In the genomic region with DNA sequence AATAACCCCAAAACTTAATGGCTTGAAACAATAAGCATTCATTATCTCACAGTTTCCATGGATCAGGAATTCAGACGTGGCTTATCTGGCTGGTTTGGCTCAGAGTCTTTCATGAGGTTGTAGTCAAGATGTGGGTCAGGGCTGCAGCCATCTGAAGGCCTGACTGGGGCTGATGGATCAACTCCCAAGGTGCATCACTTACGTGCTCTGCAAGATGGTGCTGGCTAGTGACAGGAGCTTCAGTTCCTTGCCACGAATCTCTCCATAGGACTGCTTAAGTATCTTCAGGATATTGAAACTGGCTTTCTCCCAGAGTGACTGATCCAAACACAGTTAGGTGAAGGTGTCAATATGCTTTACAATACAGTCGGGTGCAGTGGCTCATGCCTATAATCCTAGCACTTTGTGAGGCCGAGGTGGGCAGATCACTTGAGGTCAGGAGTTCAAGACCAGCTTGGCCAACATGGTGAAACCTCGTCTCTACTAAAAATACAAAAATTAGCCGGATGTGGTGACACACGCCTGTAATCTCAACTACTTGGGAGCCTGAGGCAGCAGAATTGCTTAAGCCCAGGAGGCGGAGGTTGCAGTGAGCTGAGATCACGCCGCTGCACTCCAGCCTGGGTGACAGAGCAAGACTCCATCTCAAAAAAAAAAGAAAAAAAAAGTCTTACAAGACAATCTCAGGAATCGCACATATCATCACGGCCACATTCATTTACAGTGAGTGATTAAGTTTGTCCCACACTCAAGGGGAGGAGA, we compare ENCODE assay signal across 22 cellular contexts.
"Had no signal": no experiment of that assay in that cellular context is flagged by ENCODE, and none has a peak within 500 bp of the region (broad histone marks: within the 10 kb centered on the region; RNA-seq: fewer than 3 reads in every experiment).

No MANE protein-coding gene starts in this region.

- H3K4me3 ChIP-seq: dorsolateral prefrontal cortex, gastroesophageal sphincter, heart left ventricle, hepatocyte, lung, mucosa of descending colon, right lobe of liver, thoracic aorta, tibial nerve, upper lobe of right lung, uterus had no signal

- H3K36me3 ChIP-seq: gastroesophageal sphincter, heart left ventricle, neural progenitor cell, right lobe of liver, thoracic aorta, tibial nerve, upper lobe of right lung, uterus had no signal

- H3K27me3 ChIP-seq: dorsolateral prefrontal cortex, gastroesophageal sphincter, heart left ventricle, hepatocyte, neural progenitor cell, right lobe of liver, tibial nerve, upper lobe of right lung, uterus had no signal

- FAIRE-seq: kidney, small intestine had no signal

- DNase-seq: dorsolateral prefrontal cortex; effector CD4-positive, alpha-beta T cell; foreskin fibroblast; heart left ventricle; kidney; mucosa of descending colon; naive B cell; right lobe of liver; small intestine; stimulated activated CD4-positive, alpha-beta T cell treated with anti-CD3 and anti-CD28 coated beads, Interleukin-15, amount 100 ng/mL, for 24 hours; stimulated activated CD4-positive, alpha-beta T cell treated with anti-CD3 and anti-CD28 coated beads, Interleukin-2, amount 100 ng/mL, for 48 hours; stimulated activated naive B cell treated with anti-CD40 and anti-IgM and Interleukin-4, amounts not matched to agents 10 μg/mL and 1 μg/mL and 100 μg/mL, for 72 hours; upper lobe of right lung; uterus had no signal

- ATAC-seq: esophagus mucosa; gastroesophageal sphincter; heart left ventricle; left lobe of liver; mucosa of descending colon; right lobe of liver; stimulated activated naive B cell treated with anti-CD40 and anti-IgM and Interleukin-4, amounts not matched to agents 10 μg/mL and 1 μg/mL and 100 μg/mL, for 72 hours; upper lobe of right lung had no signal
